Comparison of ENCODE assay signal across 26 cellular contexts in genomic region chr2:218887079-218887478, GRCh38. TPM values are rescaled to one million over a fixed set of nuclear protein-coding genes. Genes with fewer than 3 reads are reported as not detected.
A peak's percentile ranks its signal among the peaks of the same experiment; 100 is the strongest.
DNase-seq lines count a peak whose midpoint lies in the region; ATAC-seq, FAIRE-seq and TF ChIP-seq lines count a peak whose summit lies in the region.
"Had no signal": no experiment of that assay in that cellular context is flagged by ENCODE, and none has a peak within 500 bp of the region (broad histone marks: within the 10 kb centered on the region; RNA-seq: fewer than 3 reads in every experiment).

No MANE protein-coding gene starts in this region.

- H3K27me3 Mint-ChIP-seq in activated CD4-positive, alpha-beta memory T cell treated with anti-CD3 and anti-CD28 coated beads for 36 hours, result no peaks in the 10 kb centered on the region
- peaks cover 56% of the 10 kb centered on the region for H3K27me3 Mint-ChIP-seq in activated CD4-positive, alpha-beta memory T cell treated with anti-CD3 and anti-CD28 coated beads, Interleukin-2, amount 10 ng/mL, durations not matched to agents 7 days and 5 days

- CTCF ChIA-PET in activated CD4-positive, alpha-beta memory T cell treated with anti-CD3 and anti-CD28 coated beads for 36 hours (lab: Charles Lee), result interaction anchor here (0.5 to 22.6 kb wide), 4 partner anchors 8 to 173 kb away, joined by 3 to 1400 read pairs (median 704); partner anchors contain the start of gene WNT10A
- CTCF ChIA-PET in activated CD4-positive, alpha-beta memory T cell treated with anti-CD3 and anti-CD28 coated beads, Interleukin-2, amount 10 ng/mL, durations not matched to agents 7 days and 5 days (lab: Charles Lee), result interaction anchor here (1.1 to 6.4 kb wide), 7 partner anchors 10 to 177 kb away, joined by 3 to 76 read pairs (median 4); partner anchors contain the start of gene TTLL4

- peaks cover 40% of the 10 kb centered on the region for H3K4me1 Mint-ChIP-seq in activated CD4-positive, alpha-beta memory T cell treated with anti-CD3 and anti-CD28 coated beads for 36 hours (ENCODE audit: low read depth)
- H3K4me1 Mint-ChIP-seq in activated CD4-positive, alpha-beta memory T cell treated with anti-CD3 and anti-CD28 coated beads, Interleukin-2, amount 10 ng/mL, durations not matched to agents 7 days and 5 days, result peaks cover 12% of the 10 kb centered on the region

- H3K79me2 ChIP-seq in OCI-LY1 (ENCODE audit: insufficient read depth, low read length) (no peaks in the 10 kb centered on the region), keratinocyte (ENCODE audit: control insufficient read depth, insufficient read depth, low read length) (no peaks in the 10 kb centered on the region)

- no peak for DNase-seq in activated CD4-positive, alpha-beta memory T cell treated with anti-CD3 and anti-CD28 coated beads for 36 hours
- DNase-seq in activated CD4-positive, alpha-beta memory T cell treated with anti-CD3 and anti-CD28 coated beads, Interleukin-2, amount 10 ng/mL, durations not matched to agents 7 days and 5 days, result no peak
- DNase-seq in keratinocyte (ENCODE audit: low read depth, low spot score) (no peak), CD1c-positive myeloid dendritic cell (ENCODE audit: extremely low spot score) (no peak)
- DNase-seq: activated gamma-delta T cell; IMR-90; mammary epithelial cell; NCI-H1048; nephron progenitor cell; OCI-M1; stimulated activated naive CD4-positive, alpha-beta T cell treated with Interleukin-2 at 50 U/mL for 16 hours; upper lobe of right lung had no signal

- no peaks in the 10 kb centered on the region for H3K27me3 ChIP-seq in OCI-LY1 (ENCODE audit: insufficient read depth, low read length)
- no peaks in the 10 kb centered on the region for H3K27me3 ChIP-seq in keratinocyte (ENCODE audit: control insufficient read depth, extremely low read depth, insufficient read depth, low read length)
- H3K27me3 ChIP-seq: ovary had no signal

- H3K9me1 ChIP-seq in keratinocyte (ENCODE audit: control insufficient read depth, extremely low read depth, insufficient read depth, low read length), result peaks cover 2% of the 10 kb centered on the region

- dilution Hi-C loops in keratinocyte (cut with MboI; ENCODE audit: extremely low pct_ligation_motif_present, low sequenced_read_pairs), result no loop called here

- peak overlapping the region; percentile 3 for H3K27ac Mint-ChIP-seq in activated CD4-positive, alpha-beta memory T cell treated with anti-CD3 and anti-CD28 coated beads for 36 hours
- H3K27ac Mint-ChIP-seq in activated CD4-positive, alpha-beta memory T cell treated with anti-CD3 and anti-CD28 coated beads, Interleukin-2, amount 10 ng/mL, durations not matched to agents 7 days and 5 days, result no peak overlapping the region
- H3K27ac Mint-ChIP-seq: nephron progenitor cell had no signal

- H3K36me3 Mint-ChIP-seq in activated CD4-positive, alpha-beta memory T cell treated with anti-CD3 and anti-CD28 coated beads for 36 hours, result no peaks in the 10 kb centered on the region
- no peaks in the 10 kb centered on the region for H3K36me3 Mint-ChIP-seq in activated CD4-positive, alpha-beta memory T cell treated with anti-CD3 and anti-CD28 coated beads, Interleukin-2, amount 10 ng/mL, durations not matched to agents 7 days and 5 days (ENCODE audit: low read depth)

- H3K9me3 Mint-ChIP-seq in activated CD4-positive, alpha-beta memory T cell treated with anti-CD3 and anti-CD28 coated beads for 36 hours, result no peaks in the 10 kb centered on the region
- H3K9me3 Mint-ChIP-seq in activated CD4-positive, alpha-beta memory T cell treated with anti-CD3 and anti-CD28 coated beads, Interleukin-2, amount 10 ng/mL, durations not matched to agents 7 days and 5 days, result no peaks in the 10 kb centered on the region

- H3K4me1 ChIP-seq in OCI-LY1 (ENCODE audit: insufficient read depth, low read length, severe bottlenecking) (peaks cover 53% of the 10 kb centered on the region), keratinocyte (ENCODE audit: control insufficient read depth, extremely low read depth, insufficient read depth, low read length) (peaks cover 41% of the 10 kb centered on the region)
- H3K4me1 ChIP-seq: upper lobe of right lung had no signal

- no peaks in the 10 kb centered on the region for H3F3A ChIP-seq in OCI-LY1 (ENCODE audit: insufficient read depth, low read length)

- H3K4me2 ChIP-seq in OCI-LY1 (ENCODE audit: low read length) (no peak overlapping the region; the same call in 1 of the 2 replicates), keratinocyte (ENCODE audit: control insufficient read depth, extremely low read depth, insufficient read depth, low read depth, low read length) (no peak overlapping the region)

- peak; percentile 43 for FAIRE-seq in keratinocyte (lab: Jason Lieb, UNC)
- FAIRE-seq: A204.1, astrocyte, colon had no signal

- no peak for TF ChIP-seq CTCF in OCI-LY1 (IDR thresholded peaks at IDR 0.05; ENCODE audit: low read length)
- no peak for TF ChIP-seq CTCF in keratinocyte (optimal IDR thresholded peaks at IDR 0.05 in 1 of 3, IDR thresholded peaks at IDR 0.05 in 1 of 3, conservative IDR thresholded peaks at IDR 0.05 in 1 of 3; ENCODE audit: extremely low read depth in 1 of 3, insufficient read depth in 2 of 3, low read length in 3 of 3)

- H3K9ac ChIP-seq in OCI-LY1 (ENCODE audit: low read length) (no peak overlapping the region; the same call in 1 of the 2 replicates), keratinocyte (ENCODE audit: control insufficient read depth, extremely low read depth, insufficient read depth, low read length) (no peak overlapping the region)

- H3K36me3 ChIP-seq in OCI-LY1 (ENCODE audit: insufficient read depth, low read length) (peaks cover 7% of the 10 kb centered on the region; the same call in 1 of the 2 replicates), keratinocyte (ENCODE audit: control insufficient read depth in 2 of 2, extremely low read depth in 1 of 2, insufficient read depth in 2 of 2, low read length in 2 of 2) (no peaks in the 10 kb centered on the region)
- H3K36me3 ChIP-seq: cardiac muscle cell, ovary, suprapubic skin, upper lobe of right lung had no signal

- H4K20me1 ChIP-seq in OCI-LY1 (ENCODE audit: insufficient read depth, low read length) (no peaks in the 10 kb centered on the region), keratinocyte (ENCODE audit: control insufficient read depth, extremely low read depth, insufficient read depth, low read length) (no peaks in the 10 kb centered on the region)

- intact Hi-C loops in activated CD4-positive, alpha-beta memory T cell treated with anti-CD3 and anti-CD28 coated beads for 36 hours (cut with micrococcal nuclease), result no loop called here

- POLR2A ChIA-PET in activated CD4-positive, alpha-beta memory T cell treated with anti-CD3 and anti-CD28 coated beads for 36 hours (lab: Charles Lee), result interaction anchor here (1.7 to 1.8 kb wide), 2 partner anchors 11 to 22 kb away, joined by 4 to 6 read pairs; no protein-coding TSS in a partner anchor
- POLR2A ChIA-PET in activated CD4-positive, alpha-beta memory T cell treated with anti-CD3 and anti-CD28 coated beads, Interleukin-2, amount 10 ng/mL, durations not matched to agents 7 days and 5 days (lab: Charles Lee), result interaction anchor here (1.3 to 1.8 kb wide), 2 partner anchors 9 to 11 kb away, joined by 4 to 9 read pairs; no protein-coding TSS in a partner anchor

- H3K9me3 ChIP-seq in OCI-LY1 (ENCODE audit: low read length) (no peaks in the 10 kb centered on the region), keratinocyte (ENCODE audit: control insufficient read depth, low read depth, low read length) (no peaks in the 10 kb centered on the region)
- H3K9me3 ChIP-seq: ovary, suprapubic skin, upper lobe of right lung had no signal

- H3K4me3 ChIP-seq in OCI-LY1 (ENCODE audit: low read depth, low read length, poor library complexity, severe bottlenecking), result no peak overlapping the region
- H3K4me3 ChIP-seq in keratinocyte (ENCODE audit: control insufficient read depth in 2 of 3, extremely low read depth in 1 of 3, insufficient read depth in 2 of 3, low read depth in 1 of 3, low read length in 3 of 3), result no peak overlapping the region
- H3K4me3 ChIP-seq: cardiac muscle cell, ovary, skin epidermis, suprapubic skin, upper lobe of right lung had no signal

- no peak overlapping the region for H2AFZ ChIP-seq in OCI-LY1 (ENCODE audit: low read length)
- H2AFZ ChIP-seq in keratinocyte (ENCODE audit: control insufficient read depth, low read length), result no peak overlapping the region

- no peaks in the 10 kb centered on the region for H3K9me2 ChIP-seq in OCI-LY1 (ENCODE audit: low read depth, low read length)

- no peak for ATAC-seq in HG03108 (IDR thresholded peaks at IDR 0.05; ENCODE audit: unreplicated experiment)
- no peak for ATAC-seq in GM21423 (IDR thresholded peaks at IDR 0.05; ENCODE audit: unreplicated experiment)
- no peak for ATAC-seq in GM21390 (IDR thresholded peaks at IDR 0.05; ENCODE audit: unreplicated experiment)
- ATAC-seq: upper lobe of right lung had no signal

- no peak overlapping the region for H3K4me3 Mint-ChIP-seq in activated CD4-positive, alpha-beta memory T cell treated with anti-CD3 and anti-CD28 coated beads for 36 hours
- no peak overlapping the region for H3K4me3 Mint-ChIP-seq in activated CD4-positive, alpha-beta memory T cell treated with anti-CD3 and anti-CD28 coated beads, Interleukin-2, amount 10 ng/mL, durations not matched to agents 7 days and 5 days
- H3K4me3 Mint-ChIP-seq: nephron progenitor cell had no signal

- H3K27ac ChIP-seq in OCI-LY1 (ENCODE audit: low read depth, low read length, poor library complexity, severe bottlenecking) (peak overlapping the region; percentile 73), keratinocyte (ENCODE audit: control insufficient read depth, insufficient read depth, low read length) (no peak overlapping the region)
- H3K27ac ChIP-seq: cardiac muscle cell, ovary, suprapubic skin, upper lobe of right lung had no signal

RNA-seq across cellular contexts. Expression of gene WNT10A, which starts 6.4 kb away (rescaled TPM):
- total RNA-seq in activated CD4-positive, alpha-beta memory T cell treated with anti-CD3 and anti-CD28 coated beads for 36 hours, result 1 to 10 TPM; 5.0 to 5.2 TPM
- total RNA-seq in activated CD4-positive, alpha-beta memory T cell treated with anti-CD3 and anti-CD28 coated beads, Interleukin-2, amount 10 ng/mL, durations not matched to agents 7 days and 5 days, result 1 to 10 TPM in 1 of 2 experiments, under 1 TPM in 1; 0.70 to 1.4 TPM
- polyA plus RNA-seq in keratinocyte, result 0.78 to 6.6 TPM (median 2.1 TPM) in 3 replicates
- polyA plus RNA-seq in keratinocyte (2011; ENCODE audit: low read depth), result 2.4 TPM
- 0.78 and 1.4 TPM in 2 replicates for polyA plus RNA-seq in keratinocyte (2011; cell fraction: cytosol; rRNA removed)
- polyA plus RNA-seq in keratinocyte (2011; cell fraction: nucleus; rRNA removed), result 1.8 and 2.6 TPM in 2 replicates
- 0.97 and 3.7 TPM in 2 replicates for polyA plus RNA-seq in keratinocyte (2012; ENCODE audit: low replicate concordance)
- 0.43 to 4.4 TPM (median 1.4 TPM) in 3 replicates for polyA minus RNA-seq in keratinocyte
- 1.7 TPM for polyA minus RNA-seq in keratinocyte (2011; cell fraction: cytosol; rRNA and poly(A)+ RNA removed)
- 1.1 and 2.6 TPM in 2 replicates for polyA minus RNA-seq in keratinocyte (2011; cell fraction: nucleus; rRNA and poly(A)+ RNA removed)
- total RNA-seq: cardiac muscle cell, IMR-90 had no signal
- polyA plus RNA-seq: cardiac muscle cell, IMR-90 had no signal

RNA-seq across cellular contexts. Expression of gene WNT6, which starts 27.5 kb away (rescaled TPM):
- total RNA-seq in activated CD4-positive, alpha-beta memory T cell treated with anti-CD3 and anti-CD28 coated beads for 36 hours, result under 1 TPM; 0.31 to 0.40 TPM
- not detected for total RNA-seq in activated CD4-positive, alpha-beta memory T cell treated with anti-CD3 and anti-CD28 coated beads, Interleukin-2, amount 10 ng/mL, durations not matched to agents 7 days and 5 days
- 0.15 TPM in 1 of 3 replicates, not detected in the others for polyA plus RNA-seq in keratinocyte
- 0.20 TPM for polyA plus RNA-seq in keratinocyte (2011; ENCODE audit: low read depth)
- 0.12 TPM in 1 of 2 replicates, not detected in the other for polyA plus RNA-seq in keratinocyte (2011; cell fraction: cytosol; rRNA removed)
- 0.09 and 0.17 TPM in 2 replicates for polyA plus RNA-seq in keratinocyte (2011; cell fraction: nucleus; rRNA removed)
- polyA plus RNA-seq in keratinocyte (2012; ENCODE audit: low replicate concordance), result 0.27 TPM in 1 of 2 replicates, not detected in the other
- polyA minus RNA-seq in keratinocyte, result not detected in 3 replicates
- not detected for polyA minus RNA-seq in keratinocyte (2011; cell fraction: cytosol; rRNA and poly(A)+ RNA removed)
- polyA minus RNA-seq in keratinocyte (2011; cell fraction: nucleus; rRNA and poly(A)+ RNA removed), result not detected in 2 replicates
- total RNA-seq: cardiac muscle cell; IMR-90; mammary epithelial cell; T-helper 2 cell treated with Interferon-gamma antibody and Interleukin-4, amounts not matched to agents 100 ng/mL and 5 ng/mL, for 36 hours; upper lobe of right lung had no signal
- polyA plus RNA-seq: IMR-90, mammary epithelial cell had no signal

RNA-seq across cellular contexts. Expression of gene PRKAG3, which starts 55.5 kb away (rescaled TPM):
- not detected for total RNA-seq in activated CD4-positive, alpha-beta memory T cell treated with anti-CD3 and anti-CD28 coated beads for 36 hours
- total RNA-seq in activated CD4-positive, alpha-beta memory T cell treated with anti-CD3 and anti-CD28 coated beads, Interleukin-2, amount 10 ng/mL, durations not matched to agents 7 days and 5 days, result not detected
- polyA plus RNA-seq in keratinocyte, result not detected in 3 replicates
- polyA plus RNA-seq in keratinocyte (2011; ENCODE audit: low read depth), result not detected
- polyA plus RNA-seq in keratinocyte (2011; cell fraction: cytosol; rRNA removed), result not detected in 2 replicates
- not detected in 2 replicates for polyA plus RNA-seq in keratinocyte (2011; cell fraction: nucleus; rRNA removed)
- polyA plus RNA-seq in keratinocyte (2012; ENCODE audit: low replicate concordance), result not detected in 2 replicates
- polyA minus RNA-seq in keratinocyte, result not detected in 3 replicates
- polyA minus RNA-seq in keratinocyte (2011; cell fraction: cytosol; rRNA and poly(A)+ RNA removed), result not detected
- polyA minus RNA-seq in keratinocyte (2011; cell fraction: nucleus; rRNA and poly(A)+ RNA removed), result not detected in 2 replicates
- total RNA-seq: activated CD8-positive, alpha-beta memory T cell treated with anti-CD3 and anti-CD28 coated beads for 36 hours; astrocyte; cardiac muscle cell; IMR-90; left colon; mammary epithelial cell; T-helper 2 cell treated with Interferon-gamma antibody and Interleukin-4, amounts not matched to agents 100 ng/mL and 5 ng/mL, for 36 hours; upper lobe of right lung had no signal
- polyA plus RNA-seq: IMR-90, mammary epithelial cell, ovary had no signal
